8 cellular contexts compared by ENCODE assay signal in the genomic region with DNA sequence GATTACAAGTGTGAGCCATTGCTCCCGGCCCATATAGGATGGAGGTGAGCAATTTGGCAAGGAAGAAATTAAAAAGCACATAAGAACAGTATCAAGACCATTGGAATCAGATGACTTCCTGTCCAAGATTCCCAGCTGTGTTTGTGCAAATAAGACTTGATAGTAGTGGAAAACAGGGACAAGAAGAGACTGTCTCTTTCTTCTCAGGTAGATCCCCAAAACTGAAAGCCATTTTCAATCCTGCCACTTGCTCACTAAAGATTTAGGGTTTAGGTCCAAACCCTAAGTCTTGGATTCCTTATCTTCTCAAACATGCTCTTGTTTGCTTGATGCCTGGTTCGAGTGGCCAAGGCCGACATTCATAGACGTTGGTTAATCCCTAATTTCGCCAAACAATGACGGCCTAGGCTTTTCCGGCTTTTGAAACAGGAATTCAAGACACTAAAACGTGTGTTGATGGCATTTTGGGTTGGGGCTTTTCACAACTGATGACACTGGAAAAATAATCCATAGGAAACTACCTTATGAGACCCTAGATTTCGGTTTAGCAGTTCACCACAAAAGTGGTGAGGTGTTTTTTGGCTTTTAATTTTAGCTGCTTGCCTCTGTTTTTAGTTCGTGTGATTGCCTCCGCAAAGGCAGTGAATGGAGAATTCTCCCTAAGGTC. TPM values are rescaled to one million over a fixed set of nuclear protein-coding genes. Genes with fewer than 3 reads are reported as not detected.
DNase-seq lines count a peak whose midpoint lies in the region; ATAC-seq and TF ChIP-seq lines count a peak whose summit lies in the region.

No MANE protein-coding gene starts in this region.

- RAD21 ChIA-PET in HCT116 (lab: Charles Lee; ENCODE audit: low non-redundant PET in 1 of 2, low total read pairs in 2 of 2, uncharacterized antibody in 2 of 2, unreplicated experiment in 2 of 2) = no interaction called here

- H3K4me3 ChIP-seq in HCT116 (replicated peaks in 1 of 2; ENCODE audit: low read depth in 1 of 2, low read length in 2 of 2) (peak overlapping the region; percentile 34 to 43), SU-DHL-6 (ENCODE audit: insufficient read depth, low read length, poor library complexity, severe bottlenecking) (peak overlapping the region; percentile 50), fibroblast of mammary gland (ENCODE audit: control insufficient read depth, low read depth, low read length) (peak overlapping the region; percentile 47), skeletal muscle cell (ENCODE audit: low read depth, low read length) (peak overlapping the region; percentile 39)

- H3K9me3 ChIP-seq in HCT116 (ENCODE audit: control insufficient read depth in 1 of 2, insufficient read depth in 1 of 2, low read depth in 1 of 2, low read length in 2 of 2) = no peaks in the 10 kb centered on the region
- H3K9me3 ChIP-seq in SU-DHL-6 (ENCODE audit: insufficient read depth, low read length) = no peaks in the 10 kb centered on the region

- H3K4me2 ChIP-seq in HCT116 (ENCODE audit: low read length) (peak overlapping the region; percentile 67), SU-DHL-6 (ENCODE audit: low read depth, low read length, poor library complexity, severe bottlenecking) (peak overlapping the region; percentile 80)

- intact Hi-C loops in HCT116 (cut with micrococcal nuclease) = no loop called here

- no peaks in the 10 kb centered on the region for H4K20me1 ChIP-seq in HCT116 (ENCODE audit: insufficient read depth)
- H4K20me1 ChIP-seq in SU-DHL-6 (ENCODE audit: low read depth, low read length) = peaks cover 5% of the 10 kb centered on the region; the same call in 1 of the 2 replicates

- no peak for ATAC-seq in HCT116
- ATAC-seq in HG03378 (IDR thresholded peaks at IDR 0.05; ENCODE audit: unreplicated experiment) = no peak

- no TSS peak for BruUV-seq in HCT116 (replicated peaks; lab: Mats Ljungman, UMichigan)

- DNase-seq in HCT116 (ENCODE audit: low read depth, low spot score) = no peak
- no peak for DNase-seq in fibroblast of mammary gland (ENCODE audit: low read depth)
- no peak for DNase-seq in skeletal muscle cell (ENCODE audit: low read depth)
- DNase-seq in epidermal melanocyte (ENCODE audit: insufficient read length, low spot score) = no peak
- DNase-seq in GM10266 (ENCODE audit: extremely low spot score) = no peak
- no peak for DNase-seq in NCI-H2107 treated with DMSO at 0.1 percent for 48 hours (lab: John Stamatoyannopoulos, UW; ENCODE audit: unreplicated experiment)

- no peaks in the 10 kb centered on the region for H3K9me2 ChIP-seq in HCT116 (ENCODE audit: insufficient read depth)
- no peaks in the 10 kb centered on the region for H3K9me2 ChIP-seq in SU-DHL-6 (replicated peaks; ENCODE audit: insufficient read depth, low read length)

- TF ChIP-seq RAD21 in HCT116 (IDR thresholded peaks at IDR 0.05; ENCODE audit: low read depth) = no peak

- 0 out of 2 replicates have a peak, but pooled peaks cover 4% of the 10 kb centered on the region for H3F3A ChIP-seq in SU-DHL-6 (ENCODE audit: insufficient read depth)

- no peak for TF ChIP-seq POLR2A in HCT116 (IDR thresholded peaks at IDR 0.05; ENCODE audit: borderline replicate concordance, extremely low read depth, insufficient read depth, insufficient read length)

- H3K36me3 ChIP-seq in HCT116 (ENCODE audit: control insufficient read depth in 1 of 2, insufficient read depth in 2 of 2, low read length in 2 of 2) (0 out of 4 replicates have a peak, but pooled peaks cover 0 to 4% of the 10 kb centered on the region in 2 experiments), SU-DHL-6 (ENCODE audit: low read length) (no peaks in the 10 kb centered on the region)

- peaks cover 46% of the 10 kb centered on the region for H3K79me2 ChIP-seq in HCT116 (ENCODE audit: insufficient read depth, low read length)
- peaks cover 47% of the 10 kb centered on the region for H3K79me2 ChIP-seq in SU-DHL-6 (ENCODE audit: insufficient read depth, low read length)

- H3K4me1 ChIP-seq in HCT116 (ENCODE audit: control insufficient read depth in 1 of 2, insufficient read depth in 2 of 2, low read length in 2 of 2) = peaks cover 21 to 49% of the 10 kb centered on the region in 2 experiments

- CTCF ChIA-PET in HCT116 (lab: Charles Lee) = no interaction called here

- H3K27me3 ChIP-seq in HCT116 (ENCODE audit: insufficient read depth, low read length) = no peaks in the 10 kb centered on the region
- no peaks in the 10 kb centered on the region for H3K27me3 ChIP-seq in SU-DHL-6 (ENCODE audit: low read length)

- TF ChIP-seq CTCF in HCT116 (IDR thresholded peaks at IDR 0.05 in 2 of 3, conservative IDR thresholded peaks at IDR 0.05 in 1 of 3; ENCODE audit: borderline replicate concordance in 1 of 3, insufficient read depth in 1 of 3, low read depth in 2 of 3, low read length in 2 of 3) (no peak), SU-DHL-6 (IDR thresholded peaks at IDR 0.05; ENCODE audit: insufficient read depth, low read length, poor library complexity, severe bottlenecking) (no peak), fibroblast of mammary gland (conservative IDR thresholded peaks at IDR 0.05; ENCODE audit: control insufficient read depth, insufficient read depth, low read depth, low read length) (no peak), GM10266 (IDR thresholded peaks at IDR 0.05; ENCODE audit: control insufficient read depth, insufficient read depth, low read depth, missing control alignments) (no peak)

- H3K9ac ChIP-seq in HCT116 (ENCODE audit: low read length) (peak overlapping the region; percentile 50), SU-DHL-6 (ENCODE audit: low read length) (peak overlapping the region; percentile 60)

- H3K27ac ChIP-seq in HCT116 (ENCODE audit: low read depth, low read length) = peak overlapping the region; percentile 28
- H3K27ac ChIP-seq in SU-DHL-6 (ENCODE audit: low read depth, low read length) = peak overlapping the region; percentile 45

- POLR2A ChIA-PET in HCT116 (lab: Charles Lee) = interaction anchor here (0.9 to 1.7 kb wide), 2 partner anchors 8 to 23 kb away, joined by 3 to 14 read pairs; a partner anchor contains a TSS

- no peak overlapping the region for H2AFZ ChIP-seq in HCT116 (ENCODE audit: low read depth, low read length, poor library complexity, severe bottlenecking)
- H2AFZ ChIP-seq in SU-DHL-6 (ENCODE audit: low read depth, low read length, severe bottlenecking) = peak overlapping the region; percentile 66

TF ChIP-seq in HCT116, 20 proteins besides CTCF, POLR2A, EP300 and RAD21:
- no peak for TF ChIP-seq SIN3A (IDR thresholded peaks at IDR 0.05; ENCODE audit: low read depth)
- TF ChIP-seq ZNF274 (IDR thresholded peaks at IDR 0.05; ENCODE audit: low read depth, low read length) = no peak
- TF ChIP-seq ZFX (IDR thresholded peaks at IDR 0.05) = no peak
- TF ChIP-seq EGR1 (IDR thresholded peaks at IDR 0.05; ENCODE audit: low read depth) = no peak
- no peak for TF ChIP-seq TCF7L2 (IDR thresholded peaks at IDR 0.05; ENCODE audit: borderline replicate concordance, extremely low read depth, insufficient read depth, insufficient read length)
- TF ChIP-seq CEBPB (IDR thresholded peaks at IDR 0.05; ENCODE audit: low read depth) = no peak
- TF ChIP-seq, protein P1, sequence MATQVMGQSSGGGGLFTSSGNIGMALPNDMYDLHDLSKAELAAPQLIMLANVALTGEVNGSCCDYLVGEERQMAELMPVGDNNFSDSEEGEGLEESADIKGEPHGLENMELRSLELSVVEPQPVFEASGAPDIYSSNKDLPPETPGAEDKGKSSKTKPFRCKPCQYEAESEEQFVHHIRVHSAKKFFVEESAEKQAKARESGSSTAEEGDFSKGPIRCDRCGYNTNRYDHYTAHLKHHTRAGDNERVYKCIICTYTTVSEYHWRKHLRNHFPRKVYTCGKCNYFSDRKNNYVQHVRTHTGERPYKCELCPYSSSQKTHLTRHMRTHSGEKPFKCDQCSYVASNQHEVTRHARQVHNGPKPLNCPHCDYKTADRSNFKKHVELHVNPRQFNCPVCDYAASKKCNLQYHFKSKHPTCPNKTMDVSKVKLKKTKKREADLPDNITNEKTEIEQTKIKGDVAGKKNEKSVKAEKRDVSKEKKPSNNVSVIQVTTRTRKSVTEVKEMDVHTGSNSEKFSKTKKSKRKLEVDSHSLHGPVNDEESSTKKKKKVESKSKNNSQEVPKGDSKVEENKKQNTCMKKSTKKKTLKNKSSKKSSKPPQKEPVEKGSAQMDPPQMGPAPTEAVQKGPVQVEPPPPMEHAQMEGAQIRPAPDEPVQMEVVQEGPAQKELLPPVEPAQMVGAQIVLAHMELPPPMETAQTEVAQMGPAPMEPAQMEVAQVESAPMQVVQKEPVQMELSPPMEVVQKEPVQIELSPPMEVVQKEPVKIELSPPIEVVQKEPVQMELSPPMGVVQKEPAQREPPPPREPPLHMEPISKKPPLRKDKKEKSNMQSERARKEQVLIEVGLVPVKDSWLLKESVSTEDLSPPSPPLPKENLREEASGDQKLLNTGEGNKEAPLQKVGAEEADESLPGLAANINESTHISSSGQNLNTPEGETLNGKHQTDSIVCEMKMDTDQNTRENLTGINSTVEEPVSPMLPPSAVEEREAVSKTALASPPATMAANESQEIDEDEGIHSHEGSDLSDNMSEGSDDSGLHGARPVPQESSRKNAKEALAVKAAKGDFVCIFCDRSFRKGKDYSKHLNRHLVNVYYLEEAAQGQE (IDR thresholded peaks at IDR 0.05; ENCODE audit: low read depth) = no peak
- no peak for TF ChIP-seq EZH2 (IDR thresholded peaks at IDR 0.05)
- no peak for TF ChIP-seq FOSL1 (IDR thresholded peaks at IDR 0.05; ENCODE audit: low read depth)
- TF ChIP-seq POLR2AphosphoS5 (IDR thresholded peaks at IDR 0.05; ENCODE audit: low read depth, low read length) = no peak
- TF ChIP-seq SP1 (IDR thresholded peaks at IDR 0.05; ENCODE audit: low read depth) = no peak
- TF ChIP-seq SRF (IDR thresholded peaks at IDR 0.05; ENCODE audit: low read depth) = no peak
TF ChIP-seq in HCT116: peak in this region for 0.

RNA-seq across cellular contexts. Expression of a gene that starts 1.0 kb away (rescaled TPM):
- 48.2 TPM for total RNA-seq in HCT116 (2021; ENCODE audit: unreplicated experiment)
- 33.3 and 47.4 TPM in 2 replicates for polyA plus RNA-seq in HCT116 (2012)

RNA-seq across cellular contexts. Expression of a gene that starts 4.0 kb away (rescaled TPM):
- 67.3 TPM for total RNA-seq in HCT116 (2021; ENCODE audit: unreplicated experiment)
- polyA plus RNA-seq in HCT116 (2012) = 70.4 and 84.2 TPM in 2 replicates

RNA-seq across cellular contexts. Expression of a gene that starts 22.9 kb away (rescaled TPM):
- 136 TPM for total RNA-seq in HCT116 (2021; ENCODE audit: unreplicated experiment)
- polyA plus RNA-seq in HCT116 (2012) = 34.5 and 49.4 TPM in 2 replicates

RNA-seq across cellular contexts. Expression of a gene that starts 48.3 kb away (rescaled TPM):
- 27.6 TPM for total RNA-seq in HCT116 (2021; ENCODE audit: unreplicated experiment)
- 20.2 and 25.2 TPM in 2 replicates for polyA plus RNA-seq in HCT116 (2012)

RNA-seq across cellular contexts. Expression of a gene that starts 48.5 kb away (rescaled TPM):
- total RNA-seq in HCT116 (2021; ENCODE audit: unreplicated experiment) = 3.9 TPM
- polyA plus RNA-seq in HCT116 (2012) = 0.69 and 0.86 TPM in 2 replicates
